ENCODE assay signal across 8 cellular contexts in genomic region chr4:155953151-155954117, GRCh38. TPM values are rescaled to one million over a fixed set of nuclear protein-coding genes. Genes with fewer than 3 reads are reported as not detected.
DNase-seq lines count a peak whose midpoint lies in the region; ATAC-seq and TF ChIP-seq lines count a peak whose summit lies in the region.

Gene CTSO (minus strand): TSS chr4:155953866. CDS start chr4:155953847, 19 bp downstream.

- peak within 1 kb of the TSS; percentile 96 to 99 (median 98) for H3K27ac Mint-ChIP-seq in IgD-negative memory B cell
- peak within 1 kb of the TSS; percentile 99 for H3K27ac Mint-ChIP-seq in neural crest cell (ENCODE audit: unreplicated experiment)

- peaks cover 1% of the 10 kb centered on the region for H3K27me3 Mint-ChIP-seq in IgD-negative memory B cell
- H3K27me3 Mint-ChIP-seq in neural crest cell (ENCODE audit: low read depth): no peaks in the 10 kb centered on the region

- peak; percentile 98 for ATAC-seq in GM21528 (IDR thresholded peaks at IDR 0.05; ENCODE audit: low FRiP score, unreplicated experiment)

- peaks cover 4% of the 10 kb centered on the region for H3K4me1 ChIP-seq in stomach smooth muscle (ENCODE audit: control insufficient read depth, insufficient read depth, low read length)

- DNase-seq in DMS53 (lab: John Stamatoyannopoulos, UW) (peak; percentile 85), RPMI7951 (ENCODE audit: low read depth) (peak; percentile 82), fibroblast of the conjunctiva (ENCODE audit: low read depth) (peak; percentile 75), neural crest cell (ENCODE audit: low read depth, low spot score) (peak; percentile 37)
- DNase-seq in activated effector memory CD4-positive, alpha-beta T cell treated with anti-CD3 and anti-CD28 coated beads, Interleukin-2, amount 50 U/mL, for 16 hours: peak; percentile 89

- H3K4me1 Mint-ChIP-seq in IgD-negative memory B cell (peaks cover 10 to 18% (median 17%) of the 10 kb centered on the region in 3 donors), neural crest cell (peaks cover 5% of the 10 kb centered on the region)

- H3K36me3 Mint-ChIP-seq in IgD-negative memory B cell (peaks cover 2% of the 10 kb centered on the region), neural crest cell (ENCODE audit: low read depth) (no peaks in the 10 kb centered on the region)

- no peaks in the 10 kb centered on the region for H3K9me3 ChIP-seq in stomach smooth muscle (ENCODE audit: control insufficient read depth in 2 of 2, low read length in 2 of 2)

- peak within 1 kb of the TSS; percentile 96 for H3K27ac ChIP-seq in stomach smooth muscle (ENCODE audit: low read length)

- H3K36me3 ChIP-seq in stomach smooth muscle (ENCODE audit: control insufficient read depth in 2 of 2, insufficient read depth in 2 of 2, low read length in 2 of 2): no peaks in the 10 kb centered on the region

- H3K9ac ChIP-seq in stomach smooth muscle (ENCODE audit: low read length in 2 of 2): peak within 1 kb of the TSS; percentile 92 to 100

- TF ChIP-seq CTCF in neural crest cell (conservative IDR thresholded peaks at IDR 0.05): peak; percentile 68

- H3K4me3 Mint-ChIP-seq in IgD-negative memory B cell: peak within 1 kb of the TSS; percentile 98 to 99 (median 99)
- H3K4me3 Mint-ChIP-seq in neural crest cell: peak within 1 kb of the TSS; percentile 92

- peak within 1 kb of the TSS; percentile 93 to 98 for H3K4me3 ChIP-seq in stomach smooth muscle (ENCODE audit: low read length in 2 of 2)

- peaks cover 0 to 4% (median 0%) of the 10 kb centered on the region in 3 donors for H3K9me3 Mint-ChIP-seq in IgD-negative memory B cell
- peaks cover 4% of the 10 kb centered on the region for H3K9me3 Mint-ChIP-seq in neural crest cell

- no peaks in the 10 kb centered on the region for H3K27me3 ChIP-seq in stomach smooth muscle (ENCODE audit: control insufficient read depth in 1 of 2, insufficient read depth in 2 of 2, low read length in 2 of 2)

RNA-seq across cellular contexts. Expression of gene CTSO, which starts in this region (rescaled TPM):
- polyA plus RNA-seq in IgD-negative memory B cell: 32.6 TPM
- 4.7 and 5.0 TPM in 2 replicates for total RNA-seq in RPMI7951 (2014; rRNA removed; shearing (Covaris generic))
- total RNA-seq in neural crest cell: 1.3 and 1.7 TPM in 2 replicates

Comparison
In these comparisons a context has a peak if more than half of its experiments do, and no peak if none do; other contexts are left out.
1. Peak in every context shown above with its lines: DNase-seq, ATAC-seq, H3K4me3 ChIP-seq and H3K27ac ChIP-seq.
2. DNase-seq: peak in every context shown above with its lines; median percentile 89 in activated effector memory CD4-positive, alpha-beta T cell treated with anti-CD3 and anti-CD28 coated beads, Interleukin-2, amount 50 U/mL, for 16 hours; 85 in DMS53; 82 in RPMI7951; 75 in fibroblast of the conjunctiva; 37 in neural crest cell.